Comparison of ENCODE assay signal across 14 cellular contexts in genomic region chr5:11334404-11334803, GRCh38.
"Had no signal": no experiment of that assay in that cellular context is flagged by ENCODE, and none has a peak within 500 bp of the region (broad histone marks: within the 10 kb centered on the region; RNA-seq: fewer than 3 reads in every experiment).

No MANE protein-coding gene starts in this region.

- H3K4me3 ChIP-seq: cardiac muscle cell, tibial artery had no signal

- DNase-seq: activated CD4-positive, alpha-beta T cell treated with anti-CD3 and anti-CD28 coated beads, Interleukin-2, amount 10 ng/mL, durations not matched to agents 7 days and 5 days; activated CD8-positive, alpha-beta T cell treated with anti-CD3 and anti-CD28 coated beads, Interleukin-2, amount 10 ng/mL, durations not matched to agents 7 days and 5 days; activated naive CD4-positive, alpha-beta T cell treated with Interleukin-2 at 50 U/mL for 16 hours; activated naive CD8-positive, alpha-beta T cell treated with anti-CD3 and anti-CD28 coated beads, Interleukin-2, amount 10 ng/mL, durations not matched to agents 7 days and 5 days; activated T-cell treated with anti-CD3 and anti-CD28 coated beads, Interleukin-2, amount 50 U/mL, for 24 hours; amygdala; left ventricle myocardium superior; occipital lobe; stimulated activated CD4-positive, alpha-beta T cell treated with anti-CD3 and anti-CD28 coated beads, Interleukin-12 subunit alpha, Interleukin-12 subunit beta, amount 100 ng/mL, for 4 hours; stimulated activated CD4-positive, alpha-beta T cell treated with anti-CD3 and anti-CD28 coated beads, Interleukin-1b, Interleukin-23, amount 100 ng/mL, for 48 hours; stimulated activated naive CD8-positive, alpha-beta T cell treated with anti-CD3 and anti-CD28 coated beads, Interleukin-15, Interleukin-2, amounts not matched to agents 100 U/mL and 50 U/mL, for 24 hours; substantia nigra; tibial artery had no signal
